Comparison of ENCODE assay signal across 9 cellular contexts in the genomic region with DNA sequence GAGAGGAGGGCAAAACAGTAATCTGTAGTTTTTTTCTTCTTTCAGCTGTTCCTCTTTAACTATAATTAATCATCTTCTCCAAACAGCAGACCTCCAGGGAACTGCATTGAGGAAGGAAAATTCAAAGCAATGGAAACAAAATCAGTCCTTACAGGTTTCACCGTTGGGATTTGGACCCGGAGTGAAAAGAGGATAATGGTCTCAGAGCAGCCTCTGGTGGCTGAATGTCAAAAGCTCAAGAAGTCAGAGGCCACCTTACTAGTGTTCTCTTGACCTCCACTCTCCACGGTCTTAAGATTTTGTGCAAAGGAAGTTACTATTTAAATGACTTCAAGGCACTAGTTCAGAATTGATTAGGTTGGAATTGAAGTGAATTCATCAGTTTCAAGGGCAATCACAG. TPM values are rescaled to one million over a fixed set of nuclear protein-coding genes. Genes with fewer than 3 reads are reported as not detected.
DNase-seq lines count a peak whose midpoint lies in the region; ATAC-seq, FAIRE-seq and TF ChIP-seq lines count a peak whose summit lies in the region.
"Had no signal": no experiment of that assay in that cellular context is flagged by ENCODE, and none has a peak within 500 bp of the region (broad histone marks: within the 10 kb centered on the region; RNA-seq: fewer than 3 reads in every experiment).

No MANE protein-coding gene starts in this region.

- H3K36me3 ChIP-seq in SJCRH30 (no peaks in the 10 kb centered on the region), small intestine (ENCODE audit: control insufficient read depth in 2 of 2, insufficient read depth in 2 of 2, low read length in 2 of 2) (no peaks in the 10 kb centered on the region)

- no peaks in the 10 kb centered on the region for H3K27me3 Mint-ChIP-seq in glutamatergic neuron (ENCODE audit: unreplicated experiment)
- H3K27me3 Mint-ChIP-seq in natural killer cell treated with Interleukin-12 subunit alpha and Interleukin-12 subunit beta and Interleukin-15 and Interleukin-18, amount 100 ng/mL, for 72 hours: peaks cover 0 to 4% of the 10 kb centered on the region in 2 donors
- H3K27me3 Mint-ChIP-seq in effector memory CD8-positive, alpha-beta T cell: no peaks in the 10 kb centered on the region

- H3K9me3 ChIP-seq in SJCRH30 (replicated peaks) (peaks cover 3% of the 10 kb centered on the region; the same call in 1 of the 2 replicates), small intestine (ENCODE audit: control insufficient read depth, low read depth) (no peaks in the 10 kb centered on the region)

- TF ChIP-seq CTCF in glutamatergic neuron (IDR thresholded peaks at IDR 0.05; ENCODE audit: partially characterized antibody, unreplicated experiment): no peak

- H3K4me1 ChIP-seq in SJCRH30 (peaks cover 31% of the 10 kb centered on the region), small intestine (ENCODE audit: control insufficient read depth in 2 of 2, insufficient read depth in 1 of 2, low read depth in 1 of 2, low read length in 1 of 2) (no peaks in the 10 kb centered on the region)

- 0 out of 2 replicates have a peak overlapping the region, but pooled peaks have one; percentile 1 for H3K4me3 ChIP-seq in SJCRH30
- H3K4me3 ChIP-seq in small intestine (ENCODE audit: low read depth in 1 of 2, low read length in 2 of 2): no peak overlapping the region

- H3K4me3 Mint-ChIP-seq in glutamatergic neuron (ENCODE audit: unreplicated experiment): no peak overlapping the region
- no peak overlapping the region for H3K4me3 Mint-ChIP-seq in natural killer cell treated with Interleukin-12 subunit alpha and Interleukin-12 subunit beta and Interleukin-15 and Interleukin-18, amount 100 ng/mL, for 72 hours
- no peak overlapping the region for H3K4me3 Mint-ChIP-seq in effector memory CD8-positive, alpha-beta T cell

- 1 to 19% (median 7%) methylated on average over 3 of the region's 3 CpGs for WGBS in small intestine, 3 donors

- H3K27ac ChIP-seq in SJCRH30: peak overlapping the region; percentile 81
- H3K27ac ChIP-seq in small intestine (ENCODE audit: low read depth in 1 of 2, low read length in 1 of 2): no peak overlapping the region

- H3K27ac Mint-ChIP-seq in glutamatergic neuron (ENCODE audit: unreplicated experiment): no peak overlapping the region
- H3K27ac Mint-ChIP-seq in natural killer cell treated with Interleukin-12 subunit alpha and Interleukin-12 subunit beta and Interleukin-15 and Interleukin-18, amount 100 ng/mL, for 72 hours: no peak overlapping the region
- no peak overlapping the region for H3K27ac Mint-ChIP-seq in effector memory CD8-positive, alpha-beta T cell

- H3K36me3 Mint-ChIP-seq in glutamatergic neuron (ENCODE audit: unreplicated experiment): no peaks in the 10 kb centered on the region
- no peaks in the 10 kb centered on the region for H3K36me3 Mint-ChIP-seq in natural killer cell treated with Interleukin-12 subunit alpha and Interleukin-12 subunit beta and Interleukin-15 and Interleukin-18, amount 100 ng/mL, for 72 hours
- H3K36me3 Mint-ChIP-seq in effector memory CD8-positive, alpha-beta T cell (ENCODE audit: insufficient read depth): no peaks in the 10 kb centered on the region

- no peak for ATAC-seq in natural killer cell treated with Interleukin-12 subunit alpha and Interleukin-12 subunit beta and Interleukin-15 and Interleukin-18, amount 100 ng/mL, for 72 hours
- no peak for ATAC-seq in effector memory CD8-positive, alpha-beta T cell (replicated peaks)
- ATAC-seq in HG02798 (IDR thresholded peaks at IDR 0.05; ENCODE audit: poor library complexity, unreplicated experiment): no peak

- no peaks in the 10 kb centered on the region for H3K9me3 Mint-ChIP-seq in glutamatergic neuron (ENCODE audit: unreplicated experiment)
- no peaks in the 10 kb centered on the region for H3K9me3 Mint-ChIP-seq in natural killer cell treated with Interleukin-12 subunit alpha and Interleukin-12 subunit beta and Interleukin-15 and Interleukin-18, amount 100 ng/mL, for 72 hours
- no peaks in the 10 kb centered on the region for H3K9me3 Mint-ChIP-seq in effector memory CD8-positive, alpha-beta T cell

- FAIRE-seq in small intestine (lab: Jason Lieb, UNC): no peak
- FAIRE-seq: G401.6 had no signal

- peaks cover 15% of the 10 kb centered on the region for H3K4me1 Mint-ChIP-seq in glutamatergic neuron (ENCODE audit: low read depth, unreplicated experiment)
- H3K4me1 Mint-ChIP-seq in natural killer cell treated with Interleukin-12 subunit alpha and Interleukin-12 subunit beta and Interleukin-15 and Interleukin-18, amount 100 ng/mL, for 72 hours (ENCODE audit: low read depth in 2 of 2): no peaks in the 10 kb centered on the region
- no peaks in the 10 kb centered on the region for H3K4me1 Mint-ChIP-seq in effector memory CD8-positive, alpha-beta T cell (ENCODE audit: low read depth in 2 of 2)

- H3K27me3 ChIP-seq in SJCRH30: no peaks in the 10 kb centered on the region
- no peaks in the 10 kb centered on the region for H3K27me3 ChIP-seq in small intestine (ENCODE audit: control insufficient read depth in 2 of 2, insufficient read depth in 2 of 2, low read length in 2 of 2)

- peak; percentile 39 to 66 for DNase-seq in NCI-H524 (lab: John Stamatoyannopoulos, UW)
- no peak for DNase-seq in NCI-H524 treated with DMSO at 0.1 percent for 48 hours (lab: John Stamatoyannopoulos, UW)
- DNase-seq in SJCRH30: peak; percentile 75 to 91
- DNase-seq in glutamatergic neuron: peak; percentile 17
- peak; percentile 51 for DNase-seq in small intestine
- DNase-seq in natural killer cell treated with Interleukin-12 subunit alpha and Interleukin-12 subunit beta and Interleukin-15 and Interleukin-18, amount 100 ng/mL, for 72 hours (ENCODE audit: low spot score): no peak
- no peak for DNase-seq in effector memory CD8-positive, alpha-beta T cell

RNA-seq across cellular contexts. Expression of gene MID1, which starts 16.0 kb away (rescaled TPM):
- 34.5 and 38.4 TPM in 2 replicates for total RNA-seq in SJCRH30 (2014; rRNA removed; shearing (Covaris generic))
- total RNA-seq in glutamatergic neuron (ENCODE audit: unreplicated experiment): 9.2 TPM
- polyA plus RNA-seq in small intestine: 1 to 10 TPM; 1.9 to 5.9 (median 3.4) TPM
- under 1 TPM in 1 of 2 donors, not detected in 1; 0.36 TPM for total RNA-seq in natural killer cell treated with Interleukin-12 subunit alpha and Interleukin-12 subunit beta and Interleukin-15 and Interleukin-18, amount 100 ng/mL, for 72 hours

Comparison
In these comparisons a context has a peak if more than half of its experiments do, and no peak if none do; other contexts are left out.
1. DNase-seq: peak in NCI-H524 (2 of 2), SJCRH30 (2 of 2), glutamatergic neuron (single experiment) and small intestine (single experiment); none in NCI-H524 treated with DMSO at 0.1 percent for 48 hours (single experiment), natural killer cell treated with Interleukin-12 subunit alpha and Interleukin-12 subunit beta and Interleukin-15 and Interleukin-18, amount 100 ng/mL, for 72 hours (single experiment) and effector memory CD8-positive, alpha-beta T cell (0 of 3).